11 cellular contexts compared by ENCODE assay signal in the genomic region with DNA sequence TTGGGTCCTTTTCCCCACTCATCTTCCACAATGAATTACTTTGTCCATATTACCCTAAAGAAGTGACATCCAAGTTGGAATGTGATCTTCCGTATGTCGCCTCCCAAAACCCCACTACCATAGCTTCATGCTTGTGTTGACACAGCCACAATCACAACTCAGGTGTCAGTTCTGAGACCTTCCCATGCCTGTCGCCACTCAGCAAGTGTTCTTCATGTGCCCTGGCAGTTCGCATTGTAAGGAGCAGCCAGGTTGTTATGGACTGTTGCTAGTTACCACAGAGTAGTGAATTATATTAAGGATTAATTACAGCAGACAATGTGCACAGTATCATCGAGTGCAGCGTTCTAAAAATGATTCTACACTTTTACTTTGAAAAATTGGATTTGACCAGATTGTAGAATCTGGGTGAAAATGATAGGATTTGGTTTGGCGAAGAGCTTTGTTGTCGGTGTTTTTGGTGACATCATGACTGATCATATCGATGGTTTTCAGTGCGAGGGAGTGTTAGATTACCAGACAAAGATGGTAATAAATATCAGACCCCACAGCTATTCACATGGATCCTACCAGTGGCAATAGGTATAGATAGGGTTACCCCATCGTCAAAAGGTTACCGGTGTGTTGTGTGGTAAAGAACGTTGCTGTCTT. TPM values are rescaled to one million over a fixed set of nuclear protein-coding genes. Genes with fewer than 3 reads are reported as not detected.
DNase-seq lines count a peak whose midpoint lies in the region; ATAC-seq, FAIRE-seq and TF ChIP-seq lines count a peak whose summit lies in the region.
"Had no signal": no experiment of that assay in that cellular context is flagged by ENCODE, and none has a peak within 500 bp of the region (broad histone marks: within the 10 kb centered on the region; RNA-seq: fewer than 3 reads in every experiment).

No MANE protein-coding gene starts in this region.

- FAIRE-seq in keratinocyte (lab: Jason Lieb, UNC), result no peak

- ATAC-seq in activated T-cell treated with anti-CD3 and anti-CD28 coated beads, Interleukin-2, amount 50 U/mL, for 72 hours (replicated peaks in 1 of 2), result no peak
- ATAC-seq in activated naive CD8-positive, alpha-beta T cell treated with anti-CD3 and anti-CD28 coated beads, Interleukin-2, amount 10 ng/mL, durations not matched to agents 7 days and 5 days (ENCODE audit: low read depth), result no peak
- ATAC-seq in GM19452 (IDR thresholded peaks at IDR 0.05; ENCODE audit: unreplicated experiment), result no peak

- no peaks in the 10 kb centered on the region for H3K27me3 ChIP-seq in keratinocyte (ENCODE audit: control insufficient read depth, extremely low read depth, insufficient read depth, low read length)
- H3K27me3 ChIP-seq in subcutaneous abdominal adipose tissue (ENCODE audit: control insufficient read depth in 5 of 5, insufficient read depth in 4 of 5, low read length in 5 of 5), result peaks cover 0 to 4% (median 0%) of the 10 kb centered on the region in 5 donors
- H3K27me3 ChIP-seq: cardiac muscle cell, transverse colon had no signal

- H3K4me3 Mint-ChIP-seq in activated T-cell treated with anti-CD3 and anti-CD28 coated beads, Interleukin-2, amount 50 U/mL, for 72 hours, result peak overlapping the region; percentile 83
- H3K4me3 Mint-ChIP-seq in activated naive CD8-positive, alpha-beta T cell treated with anti-CD3 and anti-CD28 coated beads, Interleukin-2, amount 10 ng/mL, durations not matched to agents 7 days and 5 days, result peak overlapping the region; percentile 88

- TF ChIP-seq CTCF in keratinocyte (optimal IDR thresholded peaks at IDR 0.05 in 1 of 3, IDR thresholded peaks at IDR 0.05 in 1 of 3, conservative IDR thresholded peaks at IDR 0.05 in 1 of 3; ENCODE audit: extremely low read depth in 1 of 3, insufficient read depth in 2 of 3, low read length in 3 of 3), result no peak

- no peak overlapping the region for H3K4me3 ChIP-seq in keratinocyte (ENCODE audit: control insufficient read depth in 2 of 3, extremely low read depth in 1 of 3, insufficient read depth in 2 of 3, low read depth in 1 of 3, low read length in 3 of 3)
- H3K4me3 ChIP-seq in subcutaneous abdominal adipose tissue (ENCODE audit: low read depth in 1 of 5, low read length in 5 of 5), result peak overlapping the region in 4 of 5 donors; percentile 77 to 86 (median 84)

- H3K79me2 ChIP-seq in keratinocyte (ENCODE audit: control insufficient read depth, insufficient read depth, low read length), result peaks cover 6% of the 10 kb centered on the region

- peak overlapping the region; percentile 38 for H3K27ac Mint-ChIP-seq in activated T-cell treated with anti-CD3 and anti-CD28 coated beads, Interleukin-2, amount 50 U/mL, for 72 hours
- peak overlapping the region; percentile 30 for H3K27ac Mint-ChIP-seq in activated naive CD8-positive, alpha-beta T cell treated with anti-CD3 and anti-CD28 coated beads, Interleukin-2, amount 10 ng/mL, durations not matched to agents 7 days and 5 days

- no peak for DNase-seq in activated T-cell treated with anti-CD3 and anti-CD28 coated beads, Interleukin-2, amount 50 U/mL, for 72 hours
- no peak for DNase-seq in activated T-cell treated with anti-CD3 and anti-CD28 coated beads, Interleukin-2, amount 50 U/mL, for 1 hour
- no peak for DNase-seq in activated naive CD8-positive, alpha-beta T cell treated with anti-CD3 and anti-CD28 coated beads, Interleukin-2, amount 10 ng/mL, durations not matched to agents 7 days and 5 days
- DNase-seq in keratinocyte (ENCODE audit: low read depth, low spot score), result no peak
- DNase-seq in COLO829 (ENCODE audit: low spot score), result no peak
- DNase-seq in effector CD4-positive, alpha-beta T cell, result no peak
- DNase-seq: NCI-H774, transverse colon had no signal

- no peak overlapping the region for H3K9ac ChIP-seq in keratinocyte (ENCODE audit: control insufficient read depth, extremely low read depth, insufficient read depth, low read length)
- peak overlapping the region in 4 of 5 donors; percentile 81 to 89 (median 84) for H3K9ac ChIP-seq in subcutaneous abdominal adipose tissue (ENCODE audit: low read length in 5 of 5)

- H3K9me3 ChIP-seq in keratinocyte (ENCODE audit: control insufficient read depth, low read depth, low read length) (no peaks in the 10 kb centered on the region), subcutaneous abdominal adipose tissue (ENCODE audit: control insufficient read depth in 5 of 5, low read length in 5 of 5) (no peaks in the 10 kb centered on the region)
- H3K9me3 ChIP-seq: transverse colon had no signal

- dilution Hi-C loops in keratinocyte (cut with MboI; ENCODE audit: extremely low pct_ligation_motif_present, low sequenced_read_pairs), result no loop called here

- peaks cover 0 to 4% of the 10 kb centered on the region in 2 experiments for H3K36me3 ChIP-seq in keratinocyte (ENCODE audit: control insufficient read depth in 2 of 2, extremely low read depth in 1 of 2, insufficient read depth in 2 of 2, low read length in 2 of 2)
- H3K36me3 ChIP-seq in subcutaneous abdominal adipose tissue (ENCODE audit: control insufficient read depth in 5 of 5, insufficient read depth in 5 of 5, low read length in 5 of 5), result peaks cover 0 to 4% (median 0%) of the 10 kb centered on the region in 5 donors
- H3K36me3 ChIP-seq: cardiac muscle cell, transverse colon had no signal

- H2AFZ ChIP-seq in keratinocyte (ENCODE audit: control insufficient read depth, low read length), result no peak overlapping the region

- peaks cover 2 to 6% of the 10 kb centered on the region in 2 donors for H3K36me3 Mint-ChIP-seq in activated T-cell treated with anti-CD3 and anti-CD28 coated beads, Interleukin-2, amount 50 U/mL, for 72 hours (ENCODE audit: insufficient read depth in 2 of 2)
- H3K36me3 Mint-ChIP-seq in activated naive CD8-positive, alpha-beta T cell treated with anti-CD3 and anti-CD28 coated beads, Interleukin-2, amount 10 ng/mL, durations not matched to agents 7 days and 5 days, result no peaks in the 10 kb centered on the region

- H3K4me1 Mint-ChIP-seq in activated T-cell treated with anti-CD3 and anti-CD28 coated beads, Interleukin-2, amount 50 U/mL, for 72 hours (ENCODE audit: low read depth), result peaks cover 71% of the 10 kb centered on the region
- H3K4me1 Mint-ChIP-seq in activated naive CD8-positive, alpha-beta T cell treated with anti-CD3 and anti-CD28 coated beads, Interleukin-2, amount 10 ng/mL, durations not matched to agents 7 days and 5 days, result peaks cover 35% of the 10 kb centered on the region

- H3K4me1 ChIP-seq in keratinocyte (ENCODE audit: control insufficient read depth, extremely low read depth, insufficient read depth, low read length) (peaks cover 9% of the 10 kb centered on the region), subcutaneous abdominal adipose tissue (ENCODE audit: control insufficient read depth in 5 of 5, insufficient read depth in 5 of 5, low read length in 5 of 5) (peaks cover 8 to 58% (median 50%) of the 10 kb centered on the region in 5 donors)

- POLR2A ChIA-PET in activated naive CD8-positive, alpha-beta T cell treated with anti-CD3 and anti-CD28 coated beads, Interleukin-2, amount 10 ng/mL, durations not matched to agents 7 days and 5 days (lab: Charles Lee), result no interaction called here

- H3K4me2 ChIP-seq in keratinocyte (ENCODE audit: control insufficient read depth, extremely low read depth, insufficient read depth, low read depth, low read length), result peak overlapping the region; percentile 69

- H4K20me1 ChIP-seq in keratinocyte (ENCODE audit: control insufficient read depth, extremely low read depth, insufficient read depth, low read length), result no peaks in the 10 kb centered on the region

- no peaks in the 10 kb centered on the region for H3K9me1 ChIP-seq in keratinocyte (ENCODE audit: control insufficient read depth, extremely low read depth, insufficient read depth, low read length)

- no peaks in the 10 kb centered on the region for H3K27me3 Mint-ChIP-seq in activated T-cell treated with anti-CD3 and anti-CD28 coated beads, Interleukin-2, amount 50 U/mL, for 72 hours (ENCODE audit: low read depth)
- H3K27me3 Mint-ChIP-seq in activated naive CD8-positive, alpha-beta T cell treated with anti-CD3 and anti-CD28 coated beads, Interleukin-2, amount 10 ng/mL, durations not matched to agents 7 days and 5 days, result peaks cover 4% of the 10 kb centered on the region

- no peaks in the 10 kb centered on the region for H3K9me3 Mint-ChIP-seq in activated T-cell treated with anti-CD3 and anti-CD28 coated beads, Interleukin-2, amount 50 U/mL, for 72 hours
- no peaks in the 10 kb centered on the region for H3K9me3 Mint-ChIP-seq in activated naive CD8-positive, alpha-beta T cell treated with anti-CD3 and anti-CD28 coated beads, Interleukin-2, amount 10 ng/mL, durations not matched to agents 7 days and 5 days

- H3K27ac ChIP-seq in keratinocyte (ENCODE audit: control insufficient read depth, insufficient read depth, low read length) (no peak overlapping the region), subcutaneous abdominal adipose tissue (ENCODE audit: low read depth, low read length) (no peak overlapping the region)

RNA-seq across cellular contexts. Expression of a gene that starts 1.7 kb away (rescaled TPM):
- total RNA-seq in activated T-cell treated with anti-CD3 and anti-CD28 coated beads, Interleukin-2, amount 50 U/mL, for 72 hours, result 10 to 100 TPM; 52.8 to 67.8 TPM
- total RNA-seq in activated naive CD8-positive, alpha-beta T cell treated with anti-CD3 and anti-CD28 coated beads, Interleukin-2, amount 10 ng/mL, durations not matched to agents 7 days and 5 days, result 10 to 100 TPM; 74.5 to 83.1 TPM
- 24.5 to 25.8 TPM (median 25.6 TPM) in 3 replicates for polyA plus RNA-seq in keratinocyte
- polyA plus RNA-seq in keratinocyte (2011; ENCODE audit: low read depth), result 36.6 TPM
- polyA plus RNA-seq in keratinocyte (2011; cell fraction: cytosol; rRNA removed), result 12.2 and 14.2 TPM in 2 replicates
- 69.4 and 91.5 TPM in 2 replicates for polyA plus RNA-seq in keratinocyte (2011; cell fraction: nucleus; rRNA removed)
- 11.7 and 18.5 TPM in 2 replicates for polyA plus RNA-seq in keratinocyte (2012; ENCODE audit: low replicate concordance)
- 7.1 to 18.6 TPM (median 14.0 TPM) in 3 replicates for polyA minus RNA-seq in keratinocyte
- 14.6 TPM for polyA minus RNA-seq in keratinocyte (2011; cell fraction: cytosol; rRNA and poly(A)+ RNA removed)
- polyA minus RNA-seq in keratinocyte (2011; cell fraction: nucleus; rRNA and poly(A)+ RNA removed), result 15.0 and 26.2 TPM in 2 replicates

Comparison
In these comparisons a context has a peak if more than half of its experiments do, and no peak if none do; other contexts are left out.
1. H3K4me3 ChIP-seq: peak in subcutaneous abdominal adipose tissue (4 of 5); none in keratinocyte (0 of 3).